In the genomic region with DNA sequence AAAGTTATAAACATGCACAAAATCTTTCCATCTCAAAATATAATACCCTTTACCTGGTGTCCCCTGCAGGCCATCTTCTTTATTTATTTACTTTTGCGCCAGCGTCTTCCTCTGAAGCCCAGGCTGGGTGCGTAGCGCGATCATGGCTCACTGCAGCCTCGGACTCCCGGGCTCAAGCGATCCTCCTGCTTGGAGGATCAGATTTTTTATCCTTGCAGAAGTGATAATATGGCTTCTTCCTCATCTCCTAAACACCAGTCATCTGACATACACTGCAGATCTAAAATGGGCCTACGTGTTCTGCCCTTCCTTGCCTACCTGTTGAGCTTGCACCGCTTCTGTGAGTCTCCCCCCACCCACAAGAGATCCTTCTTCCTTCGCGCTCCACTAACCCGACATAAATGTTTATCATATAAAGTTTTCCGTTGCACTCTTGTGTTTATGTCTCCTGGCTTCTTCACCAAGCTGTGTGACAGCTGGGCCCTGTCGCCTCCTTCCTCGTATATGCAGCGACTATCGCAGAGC, we compare ENCODE assay signal across 8 cellular contexts. TPM values are rescaled to one million over a fixed set of nuclear protein-coding genes. Genes with fewer than 3 reads are reported as not detected.
DNase-seq lines count a peak whose midpoint lies in the region; ATAC-seq lines count a peak whose summit lies in the region.

No MANE protein-coding gene starts in this region.

- H3K4me3 ChIP-seq in SK-N-MC (peak overlapping the region; percentile 98), right cardiac atrium (ENCODE audit: low read length) (peak overlapping the region; percentile 43)

- H3K27ac ChIP-seq in SK-N-MC (peak overlapping the region; percentile 29; the same call in 1 of the 2 replicates), right cardiac atrium (ENCODE audit: low read length) (peak overlapping the region; percentile 84)

- peak overlapping the region; percentile 71 for H3K9ac ChIP-seq in SK-N-MC (ENCODE audit: insufficient read length)

- H3K4me1 ChIP-seq in right cardiac atrium (ENCODE audit: control insufficient read depth, insufficient read depth, low read length): peaks cover 1% of the 10 kb centered on the region

- DNase-seq in SK-N-MC (ENCODE audit: low read depth, low spot score): no peak
- DNase-seq in right cardiac atrium: no peak
- DNase-seq in stimulated activated naive CD4-positive, alpha-beta T cell treated with Interleukin-2 at 50 U/mL for 16 hours (lab: John Stamatoyannopoulos, UW): peak; percentile 22
- DNase-seq in NCI-H187 (lab: John Stamatoyannopoulos, UW): no peak
- no peak for DNase-seq in superior temporal gyrus (ENCODE audit: extremely low spot score)
- DNase-seq in activated naive CD4-positive, alpha-beta T cell (lab: John Stamatoyannopoulos, UW): no peak

- intact Hi-C loops in right cardiac atrium (cut with DNase I): loop anchor here in 3 of 4 donors (5.0 to 10.0 kb wide), 5 partner anchors 68 to 305 kb away; no protein-coding TSS in a partner anchor

- H3K36me3 ChIP-seq in SK-N-MC (ENCODE audit: insufficient read depth, low read length): peaks cover 24% of the 10 kb centered on the region

- H3K27me3 ChIP-seq in right cardiac atrium (ENCODE audit: control insufficient read depth, insufficient read depth): no peaks in the 10 kb centered on the region

- ATAC-seq in GM18508 (IDR thresholded peaks at IDR 0.05; ENCODE audit: insufficient read depth, unreplicated experiment): peak; percentile 14
- peak; percentile 10 for ATAC-seq in HG02610 (IDR thresholded peaks at IDR 0.05; ENCODE audit: unreplicated experiment)
- ATAC-seq in right cardiac atrium: peak in 1 of 2 donors; percentile 1

- 21% methylated on average over 18 of the region's 18 CpGs for WGBS in right cardiac atrium

- no peaks in the 10 kb centered on the region for H3K9me3 ChIP-seq in SK-N-MC (ENCODE audit: low read depth, low read length)
- H3K9me3 ChIP-seq in right cardiac atrium (ENCODE audit: control insufficient read depth, low read length): no peaks in the 10 kb centered on the region

RNA-seq across cellular contexts. Expression of gene SRP9, which starts 0.5 kb away (rescaled TPM):
- 100 to 1,000 TPM; 193 to 245 (median 219) TPM for total RNA-seq in right cardiac atrium
- polyA plus RNA-seq in right cardiac atrium: 259 TPM

RNA-seq across cellular contexts. Expression of gene EPHX1, which starts 32.8 kb away (rescaled TPM):
- 10 to 100 TPM; 47.3 to 65.0 (median 56.8) TPM for total RNA-seq in right cardiac atrium
- polyA plus RNA-seq in right cardiac atrium: 54.0 TPM
